In genomic region chr20:13261460-13262301, GRCh38 we compare ENCODE assay signal across 9 cellular contexts. TPM values are rescaled to one million over a fixed set of nuclear protein-coding genes. Genes with fewer than 3 reads are reported as not detected.
DNase-seq lines count a peak whose midpoint lies in the region; ATAC-seq lines count a peak whose summit lies in the region.
"Had no signal": no experiment of that assay in that cellular context is flagged by ENCODE, and none has a peak within 500 bp of the region (broad histone marks: within the 10 kb centered on the region; RNA-seq: fewer than 3 reads in every experiment).

No MANE protein-coding gene starts in this region.

- H3K27me3 Mint-ChIP-seq in activated T-helper 1 cell treated with anti-CD3 and anti-CD28 coated beads, Interleukin-12 subunit alpha, Interleukin-12 subunit beta, Interleukin-2, Interleukin-4 antibody, amounts not matched to agents 30 ng/mL and 10 ng/mL and 1 ng/mL, durations not matched to agents 14 hours and 24 hours and 36 hours (ENCODE audit: insufficient read depth): no peaks in the 10 kb centered on the region
- H3K27me3 Mint-ChIP-seq: stimulated activated naive CD8-positive, alpha-beta T cell treated with anti-CD3 and anti-CD28 coated beads, Interleukin-15, Interleukin-2, amounts not matched to agents 100 ng/mL and 50 ng/mL, for 24 hours had no signal

- H3K4me3 ChIP-seq in skeletal muscle cell (ENCODE audit: low read depth, low read length): no peak overlapping the region

- H3K9me3 Mint-ChIP-seq in activated T-helper 1 cell treated with anti-CD3 and anti-CD28 coated beads, Interleukin-12 subunit alpha, Interleukin-12 subunit beta, Interleukin-2, Interleukin-4 antibody, amounts not matched to agents 30 ng/mL and 10 ng/mL and 1 ng/mL, durations not matched to agents 14 hours and 24 hours and 36 hours: no peaks in the 10 kb centered on the region
- H3K9me3 Mint-ChIP-seq: stimulated activated naive CD8-positive, alpha-beta T cell treated with anti-CD3 and anti-CD28 coated beads, Interleukin-15, Interleukin-2, amounts not matched to agents 100 ng/mL and 50 ng/mL, for 24 hours had no signal

- no peaks in the 10 kb centered on the region for H3K36me3 Mint-ChIP-seq in activated T-helper 1 cell treated with anti-CD3 and anti-CD28 coated beads, Interleukin-12 subunit alpha, Interleukin-12 subunit beta, Interleukin-2, Interleukin-4 antibody, amounts not matched to agents 30 ng/mL and 10 ng/mL and 1 ng/mL, durations not matched to agents 14 hours and 24 hours and 36 hours (ENCODE audit: low read depth)

- H3K27ac Mint-ChIP-seq in activated T-helper 1 cell treated with anti-CD3 and anti-CD28 coated beads, Interleukin-12 subunit alpha, Interleukin-12 subunit beta, Interleukin-2, Interleukin-4 antibody, amounts not matched to agents 30 ng/mL and 10 ng/mL and 1 ng/mL, durations not matched to agents 14 hours and 24 hours and 36 hours: no peak overlapping the region
- H3K27ac Mint-ChIP-seq: stimulated activated naive CD8-positive, alpha-beta T cell treated with anti-CD3 and anti-CD28 coated beads, Interleukin-15, Interleukin-2, amounts not matched to agents 100 ng/mL and 50 ng/mL, for 24 hours had no signal

- no peak overlapping the region for H3K4me3 Mint-ChIP-seq in activated T-helper 1 cell treated with anti-CD3 and anti-CD28 coated beads, Interleukin-12 subunit alpha, Interleukin-12 subunit beta, Interleukin-2, Interleukin-4 antibody, amounts not matched to agents 30 ng/mL and 10 ng/mL and 1 ng/mL, durations not matched to agents 14 hours and 24 hours and 36 hours
- H3K4me3 Mint-ChIP-seq: stimulated activated naive CD8-positive, alpha-beta T cell treated with anti-CD3 and anti-CD28 coated beads, Interleukin-15, Interleukin-2, amounts not matched to agents 100 ng/mL and 50 ng/mL, for 24 hours had no signal

- no peaks in the 10 kb centered on the region for H3K4me1 Mint-ChIP-seq in activated T-helper 1 cell treated with anti-CD3 and anti-CD28 coated beads, Interleukin-12 subunit alpha, Interleukin-12 subunit beta, Interleukin-2, Interleukin-4 antibody, amounts not matched to agents 30 ng/mL and 10 ng/mL and 1 ng/mL, durations not matched to agents 14 hours and 24 hours and 36 hours (ENCODE audit: low read depth)

- DNase-seq in AG20443 (ENCODE audit: low spot score) (peak; percentile 81), OCI-M1 (lab: John Stamatoyannopoulos, UW) (peak; percentile 86), globus pallidus (ENCODE audit: low spot score) (peak; percentile 14), skeletal muscle cell (ENCODE audit: low read depth) (peak; percentile 5)
- peak; percentile 20 for DNase-seq in activated T-helper 1 cell treated with anti-CD3 and anti-CD28 coated beads, Interleukin-12 subunit alpha, Interleukin-12 subunit beta, Interleukin-2, Interleukin-4 antibody, amounts not matched to agents 30 ng/mL and 10 ng/mL and 1 ng/mL, durations not matched to agents 14 hours and 24 hours and 36 hours (ENCODE audit: low spot score)

- ATAC-seq in GM18520 (IDR thresholded peaks at IDR 0.05; ENCODE audit: unreplicated experiment) (peak; percentile 62), HG03280 (IDR thresholded peaks at IDR 0.05; ENCODE audit: unreplicated experiment) (peak; percentile 71), HG03108 (IDR thresholded peaks at IDR 0.05; ENCODE audit: unreplicated experiment) (no peak)

- intact Hi-C loops in activated T-helper 1 cell treated with anti-CD3 and anti-CD28 coated beads, Interleukin-12 subunit alpha, Interleukin-12 subunit beta, Interleukin-2, Interleukin-4 antibody, amounts not matched to agents 30 ng/mL and 10 ng/mL and 1 ng/mL, durations not matched to agents 14 hours and 24 hours and 36 hours (cut with micrococcal nuclease): loop anchor here (1.0 kb wide), 3 partner anchors 14 to 142 kb away; partner anchors contain the start of gene ISM1

RNA-seq across cellular contexts. Expression of gene ISM1, which starts 40.6 kb away (rescaled TPM):
- total RNA-seq in activated T-helper 1 cell treated with anti-CD3 and anti-CD28 coated beads, Interleukin-12 subunit alpha, Interleukin-12 subunit beta, Interleukin-2, Interleukin-4 antibody, amounts not matched to agents 30 ng/mL and 10 ng/mL and 1 ng/mL, durations not matched to agents 14 hours and 24 hours and 36 hours: 2.0 and 2.4 TPM in 2 replicates

Comparison
In these comparisons a context has a peak if more than half of its experiments do, and no peak if none do; other contexts are left out.
1. DNase-seq: peak in every context shown above with its lines; median percentile 86 in OCI-M1; 81 in AG20443; 20 in activated T-helper 1 cell treated with anti-CD3 and anti-CD28 coated beads, Interleukin-12 subunit alpha, Interleukin-12 subunit beta, Interleukin-2, Interleukin-4 antibody, amounts not matched to agents 30 ng/mL and 10 ng/mL and 1 ng/mL, durations not matched to agents 14 hours and 24 hours and 36 hours; 14 in globus pallidus; 5 in skeletal muscle cell.